Comparison of ENCODE assay signal across 13 cellular contexts in the genomic region with DNA sequence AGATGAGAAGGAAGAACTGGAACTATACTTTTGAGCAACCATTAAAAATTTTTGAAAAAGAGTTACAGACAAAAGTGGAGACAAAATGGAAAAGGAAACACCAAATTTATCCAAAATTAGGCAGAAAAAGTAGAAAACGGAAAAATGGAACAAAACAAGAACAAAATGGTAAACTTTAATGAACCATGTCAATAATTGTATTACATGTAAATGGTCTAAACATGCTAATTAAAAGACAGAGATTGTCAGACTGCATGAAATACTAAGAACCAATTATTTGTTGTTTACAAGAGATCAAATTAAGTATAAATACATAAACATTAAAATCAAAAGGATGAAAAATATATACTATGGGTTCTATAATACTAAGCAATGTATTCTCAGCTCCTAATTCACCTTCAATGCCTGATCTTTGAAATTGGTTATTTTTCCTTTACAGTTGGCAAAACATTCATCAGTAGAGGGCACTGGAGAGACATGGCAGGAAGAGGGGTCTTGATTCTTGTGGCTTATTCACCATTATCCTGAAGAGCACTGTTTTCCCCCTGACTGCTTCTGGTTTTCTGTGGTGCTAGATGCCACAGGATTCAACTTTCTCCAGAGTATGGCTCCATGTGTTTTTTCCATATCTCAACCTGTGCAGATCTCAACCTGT.
DNase-seq lines count a peak whose midpoint lies in the region; ATAC-seq and TF ChIP-seq lines count a peak whose summit lies in the region.
"Had no signal": no experiment of that assay in that cellular context is flagged by ENCODE, and none has a peak within 500 bp of the region (broad histone marks: within the 10 kb centered on the region; RNA-seq: fewer than 3 reads in every experiment).

No MANE protein-coding gene starts in this region.

- no CpG with 5 or more reads among the region's 1 CpG for WGBS in IMR-90 (ENCODE audit: extremely low coverage in 2 of 2, insufficient read length in 1 of 2), 2 experiments
- WGBS in neuronal stem cell (ENCODE audit: extremely low coverage in 2 of 2, insufficient read length in 2 of 2, insufficient replicate concordance in 1 of 2), 2 donors, result no CpG with 5 or more reads among the region's 1 CpG

- H3K9me3 ChIP-seq in DND-41 (ENCODE audit: insufficient read depth, low read length, severe bottlenecking) (peaks cover 22% of the 10 kb centered on the region), IMR-90 (ENCODE audit: control insufficient read depth, insufficient read depth, low read length) (peaks cover 12% of the 10 kb centered on the region), PC-3 (ENCODE audit: low read length) (no peaks in the 10 kb centered on the region), neuronal stem cell (replicated peaks in 1 of 2; ENCODE audit: control insufficient read depth in 2 of 2, insufficient read depth in 1 of 2, low read depth in 1 of 2, low read length in 2 of 2) (peaks cover 9 to 11% of the 10 kb centered on the region in 2 donors)

- dilution Hi-C loops in IMR-90 (cut with HindIII; ENCODE audit: low sequenced_read_pairs, unreplicated experiment), result no loop called here

- DNase-seq in DND-41 (no peak), IMR-90 (no peak), PC-3 (no peak), fibroblast of the aortic adventitia (ENCODE audit: low read depth) (no peak), neuronal stem cell (ENCODE audit: low spot score) (no peak)
- DNase-seq: activated T-cell treated with anti-CD3 and anti-CD28 coated beads, Interleukin-2, amount 50 U/mL, for 1 hour; immature natural killer cell; NCI-H526 treated with DMSO at 0.1 percent for 48 hours had no signal

- no peak overlapping the region for H4K5ac ChIP-seq in IMR-90 (ENCODE audit: low read depth, low read length)

- POLR2A ChIA-PET in IMR-90 (lab: Charles Lee; ENCODE audit: unreplicated experiment) (no interaction called here), PC-3 (lab: Charles Lee; ENCODE audit: unreplicated experiment) (no interaction called here)

- H3K79me2 ChIP-seq in DND-41 (ENCODE audit: insufficient read depth, low read length), result no peaks in the 10 kb centered on the region
- H3K79me2 ChIP-seq in PC-3 (ENCODE audit: low read length), result no peaks in the 10 kb centered on the region

- H2AK5ac ChIP-seq in IMR-90 (ENCODE audit: low read depth, low read length), result no peak overlapping the region
- H2AK5ac ChIP-seq in neuronal stem cell (ENCODE audit: low read depth, low read length), result no peak overlapping the region

- H2BK15ac ChIP-seq in IMR-90 (ENCODE audit: low read depth, low read length) (no peak overlapping the region), neuronal stem cell (ENCODE audit: low read length) (no peak overlapping the region)

- H2AK9ac ChIP-seq in IMR-90 (replicated peaks; ENCODE audit: low read depth, low read length, poor library complexity), result no peak overlapping the region

- H4K91ac ChIP-seq in IMR-90 (ENCODE audit: insufficient read depth, low read depth, low read length) (no peak overlapping the region), neuronal stem cell (ENCODE audit: low read depth, low read length, poor library complexity) (no peak overlapping the region)

- H3K4me1 ChIP-seq in DND-41 (ENCODE audit: insufficient read depth, low read length) (peaks cover under 1% of the 10 kb centered on the region; the same call in 1 of the 2 replicates), IMR-90 (ENCODE audit: control insufficient read depth, insufficient read depth, low read length) (no peaks in the 10 kb centered on the region), PC-3 (ENCODE audit: insufficient read depth, low read length) (no peaks in the 10 kb centered on the region), neuronal stem cell (ENCODE audit: control insufficient read depth in 2 of 2, insufficient read depth in 1 of 2, low read depth in 1 of 2, low read length in 2 of 2) (no peaks in the 10 kb centered on the region)
- H3K4me1 ChIP-seq: tibial nerve had no signal

- TF ChIP-seq RAD21 in IMR-90 (IDR thresholded peaks at IDR 0.05; ENCODE audit: low read length), result peak; percentile 51

- TF ChIP-seq CTCF in DND-41 (IDR thresholded peaks at IDR 0.05; ENCODE audit: borderline replicate concordance, extremely low read depth, low read length, poor library complexity, severe bottlenecking) (peak; percentile 60), IMR-90 (conservative IDR thresholded peaks at IDR 0.05; ENCODE audit: low read depth, low read length) (peak; percentile 32; the same call in 1 of the 2 replicates), PC-3 (conservative IDR thresholded peaks at IDR 0.05; ENCODE audit: low read depth, low read length) (peak; percentile 21; the same call in 1 of the 2 replicates), fibroblast of the aortic adventitia (IDR thresholded peaks at IDR 0.05; ENCODE audit: insufficient read depth, low read length) (peak; percentile 33)

- no peak overlapping the region for H2BK20ac ChIP-seq in IMR-90 (ENCODE audit: low read depth, low read length)

- H3K79me1 ChIP-seq in IMR-90 (ENCODE audit: low read depth in 1 of 2, low read length in 2 of 2) (no peaks in the 10 kb centered on the region), neuronal stem cell (ENCODE audit: low read depth, low read length) (no peaks in the 10 kb centered on the region)

- H3K4me3 ChIP-seq in DND-41 (ENCODE audit: low read depth in 1 of 2, low read length in 2 of 2) (no peak overlapping the region), IMR-90 (ENCODE audit: insufficient read depth, low read depth, low read length) (no peak overlapping the region), PC-3 (ENCODE audit: low read length) (no peak overlapping the region), fibroblast of the aortic adventitia (ENCODE audit: low read depth, low read length) (no peak overlapping the region), neuronal stem cell (ENCODE audit: low read length in 2 of 2) (no peak overlapping the region)
- H3K4me3 ChIP-seq: tibial nerve had no signal

- H3K9me1 ChIP-seq in IMR-90 (ENCODE audit: insufficient read depth, low read length), result no peaks in the 10 kb centered on the region

- H2AFZ ChIP-seq in DND-41 (ENCODE audit: low read depth, low read length) (no peak overlapping the region), IMR-90 (replicated peaks; ENCODE audit: low read length, poor library complexity) (no peak overlapping the region), PC-3 (ENCODE audit: low read length) (no peak overlapping the region), neuronal stem cell (ENCODE audit: low read length) (no peak overlapping the region)

- no peak overlapping the region for H3K27ac ChIP-seq in DND-41 (ENCODE audit: low read length)
- no peak overlapping the region for H3K27ac ChIP-seq in IMR-90 (ENCODE audit: insufficient read depth, low read length)
- no peak overlapping the region for H3K27ac ChIP-seq in PC-3 (ENCODE audit: low read length)
- no peak overlapping the region for H3K27ac ChIP-seq in neuronal stem cell (replicated peaks; ENCODE audit: low read length)
- H3K27ac ChIP-seq: epithelial cell of prostate, tibial nerve had no signal

- CTCF ChIA-PET in IMR-90 (lab: Yijun Ruan, JAX), result no interaction called here
- CTCF ChIA-PET in PC-3 (lab: Charles Lee), result no interaction called here

- H3K56ac ChIP-seq in IMR-90 (ENCODE audit: extremely low read depth, insufficient read depth, low read length), result no peak overlapping the region

- H2BK120ac ChIP-seq in IMR-90 (ENCODE audit: low read depth, low read length) (no peak overlapping the region), neuronal stem cell (ENCODE audit: low read depth, low read length) (no peak overlapping the region)

- H4K8ac ChIP-seq in IMR-90 (ENCODE audit: low read depth in 2 of 2, low read length in 2 of 2) (no peak overlapping the region), neuronal stem cell (ENCODE audit: low read depth, low read length) (no peak overlapping the region)

- H3F3A ChIP-seq in PC-3 (ENCODE audit: low read length, unreplicated experiment), result no peaks in the 10 kb centered on the region

- H3K18ac ChIP-seq in IMR-90 (ENCODE audit: low read depth, low read length), result no peak overlapping the region
- no peak overlapping the region for H3K18ac ChIP-seq in neuronal stem cell (ENCODE audit: low read length)

- H3K4me2 ChIP-seq in DND-41 (ENCODE audit: insufficient read depth, low read length) (no peak overlapping the region), IMR-90 (ENCODE audit: low read depth, low read length) (no peak overlapping the region), PC-3 (ENCODE audit: low read length) (no peak overlapping the region), neuronal stem cell (ENCODE audit: insufficient read depth, low read length, poor library complexity, severe bottlenecking) (no peak overlapping the region)

- H3K36me3 ChIP-seq in DND-41 (ENCODE audit: insufficient read depth, low read length) (no peaks in the 10 kb centered on the region), IMR-90 (ENCODE audit: control insufficient read depth, insufficient read depth, low read length) (no peaks in the 10 kb centered on the region), PC-3 (ENCODE audit: low read depth, low read length) (no peaks in the 10 kb centered on the region), neuronal stem cell (replicated peaks in 1 of 2; ENCODE audit: control insufficient read depth in 2 of 2, insufficient read depth in 2 of 2, low read length in 2 of 2) (no peaks in the 10 kb centered on the region)
- H3K36me3 ChIP-seq: tibial nerve had no signal

- H3K27me3 ChIP-seq in DND-41 (ENCODE audit: insufficient read depth, low read length, poor library complexity), result no peaks in the 10 kb centered on the region
- peaks cover 3% of the 10 kb centered on the region; the same call in 1 of the 2 replicates for H3K27me3 ChIP-seq in IMR-90 (ENCODE audit: control insufficient read depth, insufficient read depth, low read length)
- H3K27me3 ChIP-seq in PC-3 (ENCODE audit: low read length), result peaks cover 14% of the 10 kb centered on the region
- H3K27me3 ChIP-seq in neuronal stem cell (ENCODE audit: control insufficient read depth in 3 of 3, insufficient read depth in 3 of 3, low read depth in 1 of 3, low read length in 3 of 3), result no peaks in the 10 kb centered on the region
- H3K27me3 ChIP-seq: tibial nerve had no signal

- intact Hi-C loops in IMR-90 (cut with micrococcal nuclease), result no loop called here
- intact Hi-C loops in PC-3 (cut with micrococcal nuclease), result no loop called here

- H3K23ac ChIP-seq in IMR-90 (ENCODE audit: low read depth, low read length) (no peak overlapping the region), neuronal stem cell (ENCODE audit: low read depth, low read length, poor library complexity) (no peak overlapping the region)

- BruUV-seq in IMR-90 (replicated peaks; lab: Mats Ljungman, UMichigan) (no TSS peak), PC-3 (replicated peaks; lab: Mats Ljungman, UMichigan) (no TSS peak)

- H3K4ac ChIP-seq in IMR-90 (ENCODE audit: low read depth, low read length) (no peak overlapping the region), neuronal stem cell (ENCODE audit: low read length) (no peak overlapping the region)

- H2BK12ac ChIP-seq in neuronal stem cell (ENCODE audit: low read length), result no peak overlapping the region

- ATAC-seq in DND-41 (ENCODE audit: insufficient read depth, low read depth) (no peak), IMR-90 (ENCODE audit: low read depth) (no peak), PC-3 (no peak), HG02870 (IDR thresholded peaks at IDR 0.05; ENCODE audit: unreplicated experiment) (no peak), GM19023 (IDR thresholded peaks at IDR 0.05; ENCODE audit: unreplicated experiment) (no peak), GM18873 (IDR thresholded peaks at IDR 0.05; ENCODE audit: low FRiP score, unreplicated experiment) (no peak)

- H3K14ac ChIP-seq in IMR-90 (replicated peaks; ENCODE audit: low read depth, low read length) (no peak overlapping the region), neuronal stem cell (ENCODE audit: low read length) (no peak overlapping the region)

- H3K9ac ChIP-seq in DND-41 (ENCODE audit: low read depth, low read length) (no peak overlapping the region), IMR-90 (ENCODE audit: low read depth, low read length) (no peak overlapping the region), PC-3 (ENCODE audit: low read length) (no peak overlapping the region), neuronal stem cell (ENCODE audit: low read depth, low read length, poor library complexity) (no peak overlapping the region)

- in situ Hi-C loops in IMR-90 (cut with MboI; ENCODE audit: low sequenced_read_pairs), result no loop called here

- no peak for TF ChIP-seq POLR2A in IMR-90 (IDR thresholded peaks at IDR 0.05; ENCODE audit: low read depth, low read length)

- H2BK5ac ChIP-seq in IMR-90 (ENCODE audit: low read depth, low read length, poor library complexity, severe bottlenecking) (no peak overlapping the region), neuronal stem cell (ENCODE audit: low read length) (no peak overlapping the region)

- H4K20me1 ChIP-seq in DND-41 (ENCODE audit: insufficient read depth, low read length) (no peaks in the 10 kb centered on the region), IMR-90 (ENCODE audit: insufficient read depth, low read length) (no peaks in the 10 kb centered on the region), PC-3 (ENCODE audit: low read length) (no peaks in the 10 kb centered on the region)

- no peaks in the 10 kb centered on the region for H3K9me2 ChIP-seq in PC-3 (replicated peaks; ENCODE audit: low read length)
